In genomic region chr18:48803518-48803917, GRCh38 we compare ENCODE assay signal across 17 cellular contexts.
DNase-seq lines count a peak whose midpoint lies in the region; ATAC-seq, FAIRE-seq and TF ChIP-seq lines count a peak whose summit lies in the region.
"Had no signal": no experiment of that assay in that cellular context is flagged by ENCODE, and none has a peak within 500 bp of the region (broad histone marks: within the 10 kb centered on the region; RNA-seq: fewer than 3 reads in every experiment).

No MANE protein-coding gene starts in this region.

- no peak overlapping the region for H2AFZ ChIP-seq in trophoblast cell (ENCODE audit: insufficient read depth, low read length, poor library complexity)

- no peak overlapping the region for H2AK5ac ChIP-seq in trophoblast cell (ENCODE audit: low read length)

- H3K18ac ChIP-seq in trophoblast cell (ENCODE audit: low read length) = no peak overlapping the region

- no peak overlapping the region for H3K4ac ChIP-seq in trophoblast cell (ENCODE audit: low read depth, low read length)

- H4K12ac ChIP-seq in trophoblast cell (ENCODE audit: low read depth, low read length) = no peak overlapping the region

- POLR2A ChIA-PET in activated B cell treated with CpG ODN at 0.5 μM for 24 hours (lab: Charles Lee) (interaction anchor here (2.9 kb wide), 1 partner anchor 17 kb away, joined by 19 read pairs; no protein-coding TSS in a partner anchor), GM10248 (lab: Yijun Ruan, JAX) (no interaction called here)

- ATAC-seq in activated B cell treated with CpG ODN at 0.5 μM for 24 hours (ENCODE audit: low read depth) = no peak
- ATAC-seq in effector memory CD8-positive, alpha-beta T cell (replicated peaks) = no peak
- ATAC-seq: HCT116, Panc1 had no signal

- peaks cover 38% of the 10 kb centered on the region for H3K4me1 Mint-ChIP-seq in activated B cell treated with CpG ODN at 0.5 μM for 24 hours
- peaks cover 39 to 40% of the 10 kb centered on the region in 2 donors for H3K4me1 Mint-ChIP-seq in effector memory CD8-positive, alpha-beta T cell (ENCODE audit: low read depth in 2 of 2)
- peaks cover 50% of the 10 kb centered on the region for H3K4me1 Mint-ChIP-seq in nephron progenitor cell

- peaks cover 4% of the 10 kb centered on the region for H3K9me3 ChIP-seq in trophoblast cell (ENCODE audit: insufficient read depth, low read depth, low read length)
- H3K9me3 ChIP-seq: BLaER1, prostate gland had no signal

- H2BK12ac ChIP-seq in trophoblast cell (ENCODE audit: low read length) = no peak overlapping the region

- no peak for DNase-seq in GM12892 (ENCODE audit: insufficient read length)
- peak; percentile 2 for DNase-seq in activated B cell treated with CpG ODN at 0.5 μM for 24 hours
- no peak for DNase-seq in effector memory CD8-positive, alpha-beta T cell
- DNase-seq in trophoblast cell = no peak
- no peak for DNase-seq in GM10248 (ENCODE audit: extremely low spot score)
- DNase-seq in foreskin melanocyte = no peak
- no peak for DNase-seq in COLO668 (lab: John Stamatoyannopoulos, UW; ENCODE audit: unreplicated experiment)
- DNase-seq in nephron progenitor cell = no peak
- DNase-seq: mesenchymal stem cell; stimulated activated CD4-positive, alpha-beta T cell treated with anti-CD3 and anti-CD28 coated beads, Interleukin-2, amount 100 ng/mL, for 48 hours; stimulated activated naive CD4-positive, alpha-beta T cell treated with Interleukin-2 at 50 U/mL for 16 hours; T-helper 9 cell had no signal

- peaks cover 10 to 19% of the 10 kb centered on the region in 2 experiments for H3K36me3 ChIP-seq in trophoblast cell (ENCODE audit: control insufficient read depth in 1 of 2, insufficient read depth in 2 of 2, low read length in 2 of 2)
- H3K36me3 ChIP-seq: prostate gland had no signal

- no peak overlapping the region for H4K8ac ChIP-seq in trophoblast cell (ENCODE audit: low read depth, low read length)

- H3K4me3 ChIP-seq in trophoblast cell (ENCODE audit: low read depth, low read length) = no peak overlapping the region
- H3K4me3 ChIP-seq: BLaER1, prostate gland had no signal

- WGBS in trophoblast cell (ENCODE audit: extremely low coverage, insufficient coverage, insufficient read length) = no CpG with 5 or more reads among the region's 3 CpGs

- intact Hi-C loops in activated B cell treated with CpG ODN at 0.5 μM for 24 hours (cut with micrococcal nuclease) = no loop called here

- no peaks in the 10 kb centered on the region for H3K9me3 Mint-ChIP-seq in activated B cell treated with CpG ODN at 0.5 μM for 24 hours
- H3K9me3 Mint-ChIP-seq in effector memory CD8-positive, alpha-beta T cell = no peaks in the 10 kb centered on the region
- no peaks in the 10 kb centered on the region for H3K9me3 Mint-ChIP-seq in nephron progenitor cell

- peaks cover 11% of the 10 kb centered on the region in 2 experiments for H3K4me1 ChIP-seq in trophoblast cell (ENCODE audit: control insufficient read depth in 1 of 2, insufficient read depth in 2 of 2, low read length in 2 of 2)
- H3K4me1 ChIP-seq: prostate gland had no signal

- H3K27me3 ChIP-seq in trophoblast cell (ENCODE audit: insufficient read depth, low read length) = no peaks in the 10 kb centered on the region
- H3K27me3 ChIP-seq: BLaER1 had no signal

- no peak overlapping the region for H3K4me2 ChIP-seq in trophoblast cell (ENCODE audit: low read length)
- H3K4me2 ChIP-seq: BLaER1 had no signal

- CTCF ChIA-PET in activated B cell treated with CpG ODN at 0.5 μM for 24 hours (lab: Charles Lee) (no interaction called here), GM10248 (lab: Yijun Ruan, JAX) (interaction anchor here (3.6 to 4.0 kb wide), 2 partner anchors 11 to 27 kb away, joined by 23 to 28 read pairs; no protein-coding TSS in a partner anchor)

- no peak for TF ChIP-seq POLR2A in GM12892 (IDR thresholded peaks at IDR 0.05; ENCODE audit: low read depth, low read length)

- H3K36me3 Mint-ChIP-seq in activated B cell treated with CpG ODN at 0.5 μM for 24 hours (ENCODE audit: low read depth) (no peaks in the 10 kb centered on the region), nephron progenitor cell (ENCODE audit: low read depth) (peaks cover 12% of the 10 kb centered on the region)
- H3K36me3 Mint-ChIP-seq in effector memory CD8-positive, alpha-beta T cell (ENCODE audit: insufficient read depth) = peaks cover 3% of the 10 kb centered on the region

- H2BK5ac ChIP-seq in trophoblast cell (ENCODE audit: low read depth, low read length, poor library complexity) = no peak overlapping the region

- H3K14ac ChIP-seq in trophoblast cell (ENCODE audit: low read length) = no peak overlapping the region

- H3K79me2 ChIP-seq in trophoblast cell (ENCODE audit: control insufficient read depth, insufficient read depth, low read length, poor library complexity) = no peaks in the 10 kb centered on the region

- no peak overlapping the region for H3K23ac ChIP-seq in trophoblast cell (ENCODE audit: low read length)

- peak overlapping the region; percentile 17 for H4K91ac ChIP-seq in trophoblast cell (ENCODE audit: low read depth, low read length)

- no peaks in the 10 kb centered on the region for H3K79me1 ChIP-seq in trophoblast cell (ENCODE audit: low read length)

- no peak overlapping the region for H3K4me3 Mint-ChIP-seq in activated B cell treated with CpG ODN at 0.5 μM for 24 hours
- no peak overlapping the region for H3K4me3 Mint-ChIP-seq in effector memory CD8-positive, alpha-beta T cell
- H3K4me3 Mint-ChIP-seq in nephron progenitor cell = no peak overlapping the region

- H3K27me3 Mint-ChIP-seq in activated B cell treated with CpG ODN at 0.5 μM for 24 hours (no peaks in the 10 kb centered on the region), nephron progenitor cell (ENCODE audit: low read depth, poor library complexity) (peaks cover 9% of the 10 kb centered on the region)
- no peaks in the 10 kb centered on the region for H3K27me3 Mint-ChIP-seq in effector memory CD8-positive, alpha-beta T cell

- no peak overlapping the region for H2BK120ac ChIP-seq in trophoblast cell (ENCODE audit: insufficient read depth, low read length, poor library complexity)

- no peak overlapping the region for H3K27ac ChIP-seq in trophoblast cell (ENCODE audit: low read depth, low read length)
- H3K27ac ChIP-seq: epithelial cell of prostate, prostate gland had no signal

- H3K27ac Mint-ChIP-seq in activated B cell treated with CpG ODN at 0.5 μM for 24 hours = no peak overlapping the region
- H3K27ac Mint-ChIP-seq in effector memory CD8-positive, alpha-beta T cell = peak overlapping the region; percentile 79 to 86
- H3K27ac Mint-ChIP-seq in nephron progenitor cell = no peak overlapping the region

- TF ChIP-seq CTCF in activated B cell treated with CpG ODN at 0.5 μM for 24 hours (IDR thresholded peaks at IDR 0.05) = no peak
- TF ChIP-seq CTCF in GM10248 (IDR thresholded peaks at IDR 0.05; ENCODE audit: control extremely low read depth, extremely low read depth, low read depth, missing control alignments) = no peak
- TF ChIP-seq CTCF in nephron progenitor cell (IDR thresholded peaks at IDR 0.05) = no peak

- FAIRE-seq in GM12892 (lab: Jason Lieb, UNC) = peak; percentile 53

- no peak overlapping the region for H3K9ac ChIP-seq in trophoblast cell (ENCODE audit: low read length)
- H3K9ac ChIP-seq: BLaER1 had no signal

Comparison
In these comparisons a context has a peak if more than half of its experiments do, and no peak if none do; other contexts are left out.
1. H3K27ac Mint-ChIP-seq: peak in effector memory CD8-positive, alpha-beta T cell (2 of 2); none in activated B cell treated with CpG ODN at 0.5 μM for 24 hours (single experiment) and nephron progenitor cell (single experiment).